4 cellular contexts compared by ENCODE assay signal in the genomic region with DNA sequence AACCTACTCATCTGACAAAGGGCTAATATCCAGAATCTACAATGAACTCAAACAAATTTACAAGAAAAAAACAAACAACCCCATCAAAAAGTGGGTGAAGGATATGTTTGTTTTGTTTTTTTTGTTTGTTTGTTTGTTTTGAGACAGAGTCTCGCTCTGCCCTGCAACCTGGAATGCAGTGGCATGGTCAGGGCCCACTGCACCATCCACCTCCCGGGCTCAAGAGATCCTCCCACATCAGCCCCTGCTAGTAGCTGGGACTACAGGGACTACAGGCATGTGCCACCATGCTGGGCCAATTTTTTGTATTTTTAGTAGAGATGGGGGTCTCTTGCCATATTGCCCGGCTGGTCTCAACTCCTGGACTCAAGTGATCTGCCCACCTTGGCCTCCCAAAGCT. TPM values are rescaled to one million over a fixed set of nuclear protein-coding genes. Genes with fewer than 3 reads are reported as not detected.
"Had no signal": no experiment of that assay in that cellular context is flagged by ENCODE, and none has a peak within 500 bp of the region (broad histone marks: within the 10 kb centered on the region; RNA-seq: fewer than 3 reads in every experiment).

No MANE protein-coding gene starts in this region.

RNA-seq across cellular contexts. Expression of a gene that starts 44.3 kb away (rescaled TPM):
- total RNA-seq: dermis microvascular lymphatic vessel endothelial cell, endothelial cell of umbilical vein, frontal cortex, glomerular endothelial cell had no signal
